14 cellular contexts compared by ENCODE assay signal in the genomic region with DNA sequence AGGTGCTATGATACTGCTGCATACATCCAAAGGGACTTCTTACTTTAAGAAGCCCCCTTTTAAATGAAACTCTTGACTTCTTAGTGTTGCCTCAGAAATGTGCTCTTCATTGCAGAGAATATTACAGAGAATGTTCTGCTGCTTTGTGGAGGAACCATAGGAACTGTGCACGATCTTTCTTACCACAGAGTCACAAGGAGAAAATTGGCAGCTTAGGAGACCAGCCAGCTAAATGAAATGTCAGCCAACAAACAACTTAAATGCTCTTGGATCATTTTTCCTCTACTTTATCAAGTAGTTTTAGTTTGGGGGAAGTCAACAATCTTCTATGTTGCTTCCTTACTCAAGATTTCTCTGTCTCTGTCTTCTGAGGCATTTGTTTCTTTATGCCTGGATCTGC.
"Had no signal": no experiment of that assay in that cellular context is flagged by ENCODE, and none has a peak within 500 bp of the region (broad histone marks: within the 10 kb centered on the region; RNA-seq: fewer than 3 reads in every experiment).

No MANE protein-coding gene starts in this region.

- H3K27ac ChIP-seq: coronary artery, prostate gland, right lobe of liver, WERI-Rb-1 had no signal

- H3K9me3 ChIP-seq: prostate gland, right lobe of liver had no signal

- DNase-seq: activated CD4-positive, alpha-beta memory T cell treated with anti-CD3 and anti-CD28 coated beads, Interleukin-2, amount 10 ng/mL, durations not matched to agents 7 days and 5 days; activated CD4-positive, alpha-beta T cell treated with anti-CD3 and anti-CD28 coated beads for 36 hours; activated gamma-delta T cell treated with Interleukin-2 at 50 U/mL for 16 hours; activated naive CD8-positive, alpha-beta T cell treated with anti-CD3 and anti-CD28 coated beads for 36 hours; activated T-cell treated with anti-CD3 and anti-CD28 coated beads, Interleukin-2, amount 50 U/mL, for 72 hours; effector CD4-positive, alpha-beta T cell; immature natural killer cell; right lobe of liver; stimulated activated CD4-positive, alpha-beta T cell treated with anti-CD3 and anti-CD28 coated beads, Interleukin-12 subunit alpha, Interleukin-12 subunit beta, amount 100 ng/mL, for 4 hours; stimulated activated naive CD4-positive, alpha-beta T cell; trophoblast cell; WERI-Rb-1 had no signal

- H3K36me3 ChIP-seq: prostate gland, right lobe of liver, WERI-Rb-1 had no signal

- H3K4me1 ChIP-seq: prostate gland had no signal

- ATAC-seq: activated CD4-positive, alpha-beta T cell treated with anti-CD3 and anti-CD28 coated beads for 36 hours; activated T-cell treated with anti-CD3 and anti-CD28 coated beads, Interleukin-2, amount 50 U/mL, for 72 hours had no signal

- H3K4me3 ChIP-seq: coronary artery, prostate gland, right lobe of liver had no signal

- H3K27me3 ChIP-seq: right lobe of liver had no signal
